ENCODE assay signal across 18 cellular contexts in genomic region chr11:33234397-33235168, GRCh38. TPM values are rescaled to one million over a fixed set of nuclear protein-coding genes. Genes with fewer than 3 reads are reported as not detected.
DNase-seq lines count a peak whose midpoint lies in the region; ATAC-seq, FAIRE-seq and TF ChIP-seq lines count a peak whose summit lies in the region.
"Had no signal": no experiment of that assay in that cellular context is flagged by ENCODE, and none has a peak within 500 bp of the region (broad histone marks: within the 10 kb centered on the region; RNA-seq: fewer than 3 reads in every experiment).

No MANE protein-coding gene starts in this region.

- H3K9me3 ChIP-seq in A549 (no peaks in the 10 kb centered on the region), HEK293 (ENCODE audit: control insufficient read depth, insufficient read depth, low read depth, low read length) (no peaks in the 10 kb centered on the region), astrocyte (ENCODE audit: insufficient read depth, low read depth, low read length) (no peaks in the 10 kb centered on the region), HepG2 (ENCODE audit: low read length) (no peaks in the 10 kb centered on the region)
- H3K9me3 ChIP-seq: stomach, vagina had no signal

- peaks cover 3% of the 10 kb centered on the region for H3K4me1 Mint-ChIP-seq in astrocyte (ENCODE audit: low read depth, unreplicated experiment)
- H3K4me1 Mint-ChIP-seq: activated CD4-positive, alpha-beta T cell treated with anti-CD3 and anti-CD28 coated beads, Interleukin-2, amount 10 ng/mL, durations not matched to agents 7 days and 5 days had no signal

- H2AFZ ChIP-seq in astrocyte (ENCODE audit: low read depth, low read length) (peak overlapping the region; percentile 3), HepG2 (ENCODE audit: low read length) (no peak overlapping the region)

- intact Hi-C loops in HepG2 (cut with micrococcal nuclease; ENCODE audit: unreplicated experiment) = no loop called here

- H3K36me3 ChIP-seq in HEK293 (ENCODE audit: control insufficient read depth in 2 of 2, insufficient read depth in 1 of 2, low read length in 2 of 2) (no peaks in the 10 kb centered on the region), astrocyte (ENCODE audit: insufficient read depth, low read length) (no peaks in the 10 kb centered on the region), HepG2 (replicated peaks in 1 of 2; ENCODE audit: control insufficient read depth in 1 of 2, insufficient read depth in 2 of 2, low read length in 2 of 2) (no peaks in the 10 kb centered on the region)
- H3K36me3 ChIP-seq: stomach, vagina had no signal

- FAIRE-seq in A549 (lab: Jason Lieb, UNC) = no peak
- no peak for FAIRE-seq in astrocyte (lab: Jason Lieb, UNC)
- FAIRE-seq in HepG2 (lab: Jason Lieb, UNC) = no peak
- no peak for FAIRE-seq in HTR-8/SVneo (lab: Jason Lieb, UNC)

- in situ Hi-C loops in HepG2 (cut with HindIII; ENCODE audit: extremely low pct_ligation_motif_present, low pct_unique_long_range_greater_than_20kb) = no loop called here

- no peaks in the 10 kb centered on the region for H3K4me1 ChIP-seq in A549
- no peaks in the 10 kb centered on the region for H3K4me1 ChIP-seq in HEK293 (ENCODE audit: control insufficient read depth, insufficient read depth, low read length)
- no peaks in the 10 kb centered on the region for H3K4me1 ChIP-seq in astrocyte (ENCODE audit: insufficient read depth, low read length)
- H3K4me1 ChIP-seq in HepG2 (ENCODE audit: insufficient read depth, low read length) = no peaks in the 10 kb centered on the region
- H3K4me1 ChIP-seq: vagina had no signal

- H3K4me3 Mint-ChIP-seq in astrocyte (ENCODE audit: unreplicated experiment) = no peak overlapping the region
- H3K4me3 Mint-ChIP-seq: activated CD4-positive, alpha-beta T cell treated with anti-CD3 and anti-CD28 coated beads, Interleukin-2, amount 10 ng/mL, durations not matched to agents 7 days and 5 days; activated naive CD4-positive, alpha-beta T cell treated with anti-CD3 and anti-CD28 coated beads for 36 hours had no signal

- TF ChIP-seq CTCF in A549 (IDR thresholded peaks at IDR 0.05) = no peak
- no peak for TF ChIP-seq CTCF in HEK293 (tag by site-specific recombination; IDR thresholded peaks at IDR 0.05)
- no peak for TF ChIP-seq CTCF in astrocyte (IDR thresholded peaks at IDR 0.05; ENCODE audit: insufficient read depth, low read depth, low read length)
- no peak for TF ChIP-seq CTCF in HepG2 (CRISPR knock-in tag; IDR thresholded peaks at IDR 0.05)

- H3K4me3 ChIP-seq in A549 (no peak overlapping the region), HEK293 (ENCODE audit: low read depth, low read length) (no peak overlapping the region), astrocyte (ENCODE audit: insufficient read depth, low read depth, low read length) (no peak overlapping the region), HepG2 (replicated peaks in 1 of 3; ENCODE audit: insufficient read depth in 1 of 3, low read depth in 2 of 3, low read length in 3 of 3) (no peak overlapping the region)
- H3K4me3 ChIP-seq: stomach, vagina had no signal

- no peak overlapping the region for H3K27ac Mint-ChIP-seq in astrocyte (ENCODE audit: unreplicated experiment)
- H3K27ac Mint-ChIP-seq: activated CD4-positive, alpha-beta T cell treated with anti-CD3 and anti-CD28 coated beads, Interleukin-2, amount 10 ng/mL, durations not matched to agents 7 days and 5 days; activated naive CD4-positive, alpha-beta T cell treated with anti-CD3 and anti-CD28 coated beads for 36 hours had no signal

- H3K27me3 Mint-ChIP-seq in astrocyte (ENCODE audit: low read depth, unreplicated experiment) = no peaks in the 10 kb centered on the region
- H3K27me3 Mint-ChIP-seq: activated CD4-positive, alpha-beta T cell treated with anti-CD3 and anti-CD28 coated beads, Interleukin-2, amount 10 ng/mL, durations not matched to agents 7 days and 5 days had no signal

- no peak overlapping the region for H3K27ac ChIP-seq in A549
- no peak overlapping the region for H3K27ac ChIP-seq in HEK293 (ENCODE audit: extremely low read depth, low read depth, low read length)
- H3K27ac ChIP-seq in astrocyte (ENCODE audit: low read depth, low read length) = no peak overlapping the region
- no peak overlapping the region for H3K27ac ChIP-seq in HepG2 (ENCODE audit: extremely low read length, insufficient read depth, low read length)

- CTCF ChIA-PET in A549 (lab: Yijun Ruan, JAX) = no interaction called here
- CTCF ChIA-PET in HEK293 (lab: Yijun Ruan, JAX) = interaction anchor here (0.6 kb wide), 2 partner anchors 67 to 95 kb away, joined by 3 to 5 read pairs; no protein-coding TSS in a partner anchor
- CTCF ChIA-PET in HepG2 (lab: Yijun Ruan, JAX; ENCODE audit: low intra/inter-chr PET ratio, low total read pairs) = no interaction called here

- TF ChIP-seq POLR2A in A549 (IDR thresholded peaks at IDR 0.05; ENCODE audit: low read length) (no peak), HepG2 (IDR thresholded peaks at IDR 0.05; ENCODE audit: insufficient read depth in 1 of 2, low read depth in 2 of 2, low read length in 2 of 2) (no peak)

- H3K4me2 ChIP-seq in A549 (no peak overlapping the region), astrocyte (ENCODE audit: low read length) (no peak overlapping the region), HepG2 (ENCODE audit: low read depth, low read length) (no peak overlapping the region)

- H3K79me2 ChIP-seq in astrocyte (ENCODE audit: insufficient read depth, low read length) (no peaks in the 10 kb centered on the region), HepG2 (ENCODE audit: insufficient read depth, low read length) (no peaks in the 10 kb centered on the region)

- no peaks in the 10 kb centered on the region for H3K36me3 Mint-ChIP-seq in astrocyte (ENCODE audit: low read depth, unreplicated experiment)

- TF ChIP-seq EP300 in A549 (IDR thresholded peaks at IDR 0.05) (no peak), HepG2 (IDR thresholded peaks at IDR 0.05; ENCODE audit: low read depth in 2 of 2, low read length in 2 of 2) (no peak), HepG2 (CRISPR knock-in tag; IDR thresholded peaks at IDR 0.05; ENCODE audit: borderline replicate concordance) (no peak)

- H3K9me3 Mint-ChIP-seq in astrocyte (ENCODE audit: unreplicated experiment) = no peaks in the 10 kb centered on the region
- H3K9me3 Mint-ChIP-seq: activated CD4-positive, alpha-beta T cell treated with anti-CD3 and anti-CD28 coated beads, Interleukin-2, amount 10 ng/mL, durations not matched to agents 7 days and 5 days; activated naive CD4-positive, alpha-beta T cell treated with anti-CD3 and anti-CD28 coated beads for 36 hours had no signal

- H3K9ac ChIP-seq in astrocyte (ENCODE audit: low read length) (no peak overlapping the region), HepG2 (ENCODE audit: insufficient read depth, low read depth, low read length) (no peak overlapping the region)

- H4K20me1 ChIP-seq in astrocyte (ENCODE audit: insufficient read depth, low read length) = no peaks in the 10 kb centered on the region
- no peaks in the 10 kb centered on the region for H4K20me1 ChIP-seq in HepG2 (ENCODE audit: insufficient read depth, low read length)

- WGBS in A549 (ENCODE audit: missing lambda C conversion rate) = 98% methylated on average over 6 of the region's 6 CpGs
- 55% methylated on average over 6 of the region's 6 CpGs for WGBS in HepG2 (ENCODE audit: low lambda C conversion rate)

- no TSS peak for BruUV-seq in HepG2 (replicated peaks; lab: Mats Ljungman, UMichigan)

- POLR2A ChIA-PET in A549 (lab: Yijun Ruan, JAX) = no interaction called here
- POLR2A ChIA-PET in HEK293 (lab: Yijun Ruan, JAX) = no interaction called here
- POLR2A ChIA-PET in HepG2 (lab: Yijun Ruan, JAX) = no interaction called here

- no peak for ATAC-seq in A549
- ATAC-seq in HepG2 = no peak
- ATAC-seq in GM18868 (IDR thresholded peaks at IDR 0.05; ENCODE audit: unreplicated experiment) = no peak
- ATAC-seq: left lobe of liver had no signal

- H3K27me3 ChIP-seq in astrocyte (ENCODE audit: insufficient read depth, low read length) = no peaks in the 10 kb centered on the region
- H3K27me3 ChIP-seq in HepG2 (ENCODE audit: control insufficient read depth in 1 of 2, insufficient read depth in 2 of 2, low read length in 2 of 2) = no peaks in the 10 kb centered on the region
- H3K27me3 ChIP-seq: stomach, vagina had no signal

- DNase-seq in A549 (ENCODE audit: low read depth in 1 of 2, low spot score in 1 of 2) (no peak), astrocyte (ENCODE audit: low read depth) (no peak), HepG2 (ENCODE audit: low spot score) (no peak), HTR-8/SVneo (ENCODE audit: insufficient read length, low spot score) (no peak), NCI-H1048 (lab: John Stamatoyannopoulos, UW) (no peak), NCI-H226 (no peak)
- DNase-seq: activated CD4-positive, alpha-beta T cell treated with anti-CD3 and anti-CD28 coated beads, Interleukin-2, amount 10 ng/mL, durations not matched to agents 7 days and 5 days; activated naive CD4-positive, alpha-beta T cell treated with anti-CD3 and anti-CD28 coated beads for 36 hours; effector CD8-positive, alpha-beta T cell; GF-D8; NCI-H1694 treated with DMSO at 0.1 percent for 48 hours; NCI-H446 treated with DMSO at 0.1 percent for 48 hours; stimulated activated CD4-positive, alpha-beta T cell treated with anti-CD3 and anti-CD28 coated beads, Interleukin-15, amount 100 ng/mL, for 24 hours; stomach had no signal

- TF ChIP-seq RAD21 in A549 (conservative IDR thresholded peaks at IDR 0.05 in 1 of 2, IDR thresholded peaks at IDR 0.05 in 1 of 2) (no peak), HepG2 (CRISPR knock-in tag; IDR thresholded peaks at IDR 0.05) (no peak)

RNA-seq across cellular contexts. Expression of gene HIPK3, which starts 22.6 kb away (rescaled TPM):
- 31.6 and 37.5 TPM in 2 replicates for polyA plus RNA-seq in A549 (2011; rRNA removed)
- 5.3 and 7.1 TPM in 2 replicates for polyA plus RNA-seq in A549 (2012; cell fraction: cytosol; rRNA removed)
- polyA plus RNA-seq in A549 (2012; cell fraction: nucleus; rRNA removed) = 4.5 and 6.0 TPM in 2 replicates
- polyA plus RNA-seq in A549 (2017; fragmentation: RNase III; extraction: RNeasy Plus Mini Kit Qiagen cat#74134 plus additional on column Dnase treatment) = 12.7 to 15.7 TPM (median 15.1 TPM) in 3 replicates
- 93.0 and 111 TPM in 2 replicates for polyA minus RNA-seq in A549 (2011; rRNA and poly(A)+ RNA removed)
- total RNA-seq in astrocyte = 73.2 and 78.5 TPM in 2 replicates
- total RNA-seq in HepG2 (2016; rRNA removed; fragmentation: Illumina TruSeq; extraction: Trizol) = 39.8 and 44.3 TPM in 2 replicates
- 246 and 276 TPM in 2 replicates for total RNA-seq in HepG2 (2016; cell fraction: cytosol; rRNA removed; fragmentation: Illumina TruSeq; extraction: Trizol; ENCODE audit: low read depth)
- 37.6 and 42.6 TPM in 2 replicates for total RNA-seq in HepG2 (2016; cell fraction: insoluble cytoplasmic fraction; rRNA removed; fragmentation: Illumina TruSeq; extraction: Trizol)
- 125 and 146 TPM in 2 replicates for total RNA-seq in HepG2 (2016; cell fraction: membrane; rRNA removed; fragmentation: Illumina TruSeq; extraction: Trizol)
- total RNA-seq in HepG2 (2016; cell fraction: nucleus; rRNA removed; fragmentation: Illumina TruSeq; extraction: Trizol) = 22.4 and 25.3 TPM in 2 replicates
- polyA plus RNA-seq in HepG2 (2011; rRNA removed) = 18.2 and 20.5 TPM in 2 replicates
- 9.4 and 14.2 TPM in 2 replicates for polyA plus RNA-seq in HepG2 (2011; cell fraction: cytosol; rRNA removed)
- polyA plus RNA-seq in HepG2 (2011; cell fraction: nucleus; rRNA removed) = 12.6 TPM in 2 replicates
- polyA plus RNA-seq in HepG2 (2012) = 14.7 and 16.7 TPM in 2 replicates
- polyA plus RNA-seq in HepG2 (2016; cell fraction: cytosol; fragmentation: Illumina TruSeq; extraction: Trizol; ENCODE audit: low read depth) = 0.45 and 0.57 TPM in 2 replicates
- polyA plus RNA-seq in HepG2 (2016; cell fraction: insoluble cytoplasmic fraction; fragmentation: Illumina TruSeq; extraction: Trizol; ENCODE audit: low read depth) = 20.1 and 22.2 TPM in 2 replicates
- 3.7 and 4.1 TPM in 2 replicates for polyA plus RNA-seq in HepG2 (2016; cell fraction: membrane; fragmentation: Illumina TruSeq; extraction: Trizol; ENCODE audit: low read depth)
- 19.0 and 19.1 TPM in 2 replicates for polyA plus RNA-seq in HepG2 (2016; cell fraction: nucleus; fragmentation: Illumina TruSeq; extraction: Trizol; ENCODE audit: insufficient read depth, low read depth)
- polyA minus RNA-seq in HepG2 (2011; rRNA and poly(A)+ RNA removed; ENCODE audit: low replicate concordance) = 44.7 and 93.7 TPM in 2 replicates
- 51.6 and 72.1 TPM in 2 replicates for polyA minus RNA-seq in HepG2 (2011; cell fraction: cytosol; rRNA and poly(A)+ RNA removed)
- polyA minus RNA-seq in HepG2 (2011; cell fraction: nucleus; rRNA and poly(A)+ RNA removed) = 40.9 and 51.1 TPM in 2 replicates
